ENCODE assay signal across 9 cellular contexts in the genomic region with DNA sequence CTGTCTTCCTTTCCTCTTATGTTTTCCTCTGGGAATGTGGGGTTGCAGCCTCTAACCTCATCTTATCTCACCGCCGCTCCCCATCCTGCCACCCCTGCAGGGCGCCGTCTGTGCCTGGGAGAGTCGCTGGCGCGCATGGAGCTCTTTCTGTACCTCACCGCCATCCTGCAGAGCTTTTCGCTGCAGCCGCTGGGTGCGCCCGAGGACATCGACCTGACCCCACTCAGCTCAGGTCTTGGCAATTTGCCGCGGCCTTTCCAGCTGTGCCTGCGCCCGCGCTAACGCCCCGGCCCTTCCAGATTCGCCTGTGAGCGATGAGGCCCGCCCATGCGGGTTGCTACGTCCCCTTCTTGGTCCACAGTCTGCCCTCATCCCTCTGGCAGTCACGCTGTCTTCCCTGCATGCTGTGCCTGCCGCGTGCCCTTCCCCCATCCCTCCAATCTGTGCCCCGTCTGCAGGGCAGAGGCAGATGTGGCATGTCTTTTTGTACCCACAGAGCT. TPM values are rescaled to one million over a fixed set of nuclear protein-coding genes. Genes with fewer than 3 reads are reported as not detected.
DNase-seq lines count a peak whose midpoint lies in the region; ATAC-seq and TF ChIP-seq lines count a peak whose summit lies in the region.
"Not testable (repeated sequence)": the region's sequence is repeated elsewhere in the genome, so short reads cannot be mapped to it uniquely, and the experiment has no call there.
"Had no signal": no experiment of that assay in that cellular context is flagged by ENCODE, and none has a peak within 500 bp of the region (broad histone marks: within the 10 kb centered on the region; RNA-seq: fewer than 3 reads in every experiment).

No MANE protein-coding gene starts in this region.

- H3K4me3 ChIP-seq in epithelial cell of esophagus (ENCODE audit: low read length); lung; upper lobe of right lung: not testable (repeated sequence)

- intact Hi-C loops in activated T-helper 2 cell treated with anti-CD3 and anti-CD28 coated beads, Interferon-gamma antibody, Interleukin-2, Interleukin-4, amounts not matched to agents 10 μg/mL and 5 μg/mL and 100 μg/mL, durations not matched to agents 14 hours and 24 hours and 36 hours (cut with micrococcal nuclease): loop anchor here (2.0 kb wide), 1 partner anchor 17 kb away; no protein-coding TSS in a partner anchor
- intact Hi-C loops in upper lobe of right lung (cut with DNase I): not testable (repeated sequence)

- not testable (repeated sequence) for H3K27ac Mint-ChIP-seq in activated T-helper 2 cell treated with anti-CD3 and anti-CD28 coated beads, Interferon-gamma antibody, Interleukin-2, Interleukin-4, amounts not matched to agents 10 μg/mL and 5 μg/mL and 100 μg/mL, durations not matched to agents 14 hours and 24 hours and 36 hours

- ATAC-seq in lung (ENCODE audit: insufficient read depth, low FRiP score) (peak; percentile 53), upper lobe of right lung (peak; percentile 94)

- peak; percentile 50 for TF ChIP-seq CTCF in GM12873 (IDR thresholded peaks at IDR 0.05; ENCODE audit: insufficient read depth, low read depth, low read length, missing control alignments)
- not testable (repeated sequence) for TF ChIP-seq CTCF in epithelial cell of esophagus (IDR thresholded peaks at IDR 0.05; ENCODE audit: insufficient read depth, low read depth, low read length, missing control alignments); lung (IDR thresholded peaks at IDR 0.05; ENCODE audit: control extremely low read depth, extremely low read depth)
- TF ChIP-seq CTCF in upper lobe of right lung (IDR thresholded peaks at IDR 0.05): peak; percentile 43

- not testable (repeated sequence) for H3K4me1 ChIP-seq in lung (ENCODE audit: control insufficient read depth in 2 of 2, insufficient read depth in 2 of 2, low read length in 2 of 2); upper lobe of right lung

- H3K9me3 Mint-ChIP-seq in activated T-helper 2 cell treated with anti-CD3 and anti-CD28 coated beads, Interferon-gamma antibody, Interleukin-2, Interleukin-4, amounts not matched to agents 10 μg/mL and 5 μg/mL and 100 μg/mL, durations not matched to agents 14 hours and 24 hours and 36 hours: not testable (repeated sequence)

- DNase-seq in NCI-H146 (lab: John Stamatoyannopoulos, UW) (peak; percentile 33), T-helper 2 cell (peak; percentile 50 to 88 (median 64)), epithelial cell of esophagus (ENCODE audit: low read depth) (peak; percentile 19), lung (ENCODE audit: low spot score) (peak; percentile 75), upper lobe of right lung (peak; percentile 93)
- DNase-seq in activated T-helper 2 cell treated with anti-CD3 and anti-CD28 coated beads, Interferon-gamma antibody, Interleukin-2, Interleukin-4, amounts not matched to agents 10 μg/mL and 5 μg/mL and 100 μg/mL, durations not matched to agents 14 hours and 24 hours and 36 hours (ENCODE audit: low spot score): peak; percentile 40
- DNase-seq in stimulated activated CD4-positive, alpha-beta T cell treated with anti-CD3 and anti-CD28 coated beads, Interleukin-12 subunit alpha, Interleukin-12 subunit beta, amount 100 ng/mL, for 48 hours (ENCODE audit: low read depth in 2 of 3, low spot score in 1 of 3): peak; percentile 32 to 89 (median 63)

- not testable (repeated sequence) for H3K36me3 ChIP-seq in lung (ENCODE audit: control insufficient read depth in 2 of 2, insufficient read depth in 2 of 2, low read length in 2 of 2); upper lobe of right lung

- H3K27ac ChIP-seq in lung (ENCODE audit: low read depth in 1 of 2, low read length in 1 of 2); upper lobe of right lung: not testable (repeated sequence)

- H3K4me3 Mint-ChIP-seq in activated T-helper 2 cell treated with anti-CD3 and anti-CD28 coated beads, Interferon-gamma antibody, Interleukin-2, Interleukin-4, amounts not matched to agents 10 μg/mL and 5 μg/mL and 100 μg/mL, durations not matched to agents 14 hours and 24 hours and 36 hours (ENCODE audit: low read depth): not testable (repeated sequence)

- H3K27me3 ChIP-seq in lung (ENCODE audit: control insufficient read depth, insufficient read depth); upper lobe of right lung: not testable (repeated sequence)

- peaks cover 29% of the 10 kb centered on the region for H3K27me3 Mint-ChIP-seq in activated T-helper 2 cell treated with anti-CD3 and anti-CD28 coated beads, Interferon-gamma antibody, Interleukin-2, Interleukin-4, amounts not matched to agents 10 μg/mL and 5 μg/mL and 100 μg/mL, durations not matched to agents 14 hours and 24 hours and 36 hours (ENCODE audit: low read depth)

- H3K36me3 Mint-ChIP-seq in activated T-helper 2 cell treated with anti-CD3 and anti-CD28 coated beads, Interferon-gamma antibody, Interleukin-2, Interleukin-4, amounts not matched to agents 10 μg/mL and 5 μg/mL and 100 μg/mL, durations not matched to agents 14 hours and 24 hours and 36 hours (ENCODE audit: low read depth): not testable (repeated sequence)

- not testable (repeated sequence) for H3K9me3 ChIP-seq in lung (ENCODE audit: control insufficient read depth in 2 of 2, insufficient read depth in 1 of 2, low read length in 1 of 2); upper lobe of right lung

- H3K4me1 Mint-ChIP-seq in activated T-helper 2 cell treated with anti-CD3 and anti-CD28 coated beads, Interferon-gamma antibody, Interleukin-2, Interleukin-4, amounts not matched to agents 10 μg/mL and 5 μg/mL and 100 μg/mL, durations not matched to agents 14 hours and 24 hours and 36 hours (ENCODE audit: low read depth): not testable (repeated sequence)

- WGBS in lung, 2 donors: 0 to 3% methylated on average over 15 to 27 of the region's 29 CpGs

RNA-seq across cellular contexts. Expression of a gene that starts 13.6 kb away (rescaled TPM):
- not detected in 2 replicates for total RNA-seq in activated T-helper 2 cell treated with anti-CD3 and anti-CD28 coated beads, Interferon-gamma antibody, Interleukin-2, Interleukin-4, amounts not matched to agents 10 μg/mL and 5 μg/mL and 100 μg/mL, durations not matched to agents 14 hours and 24 hours and 36 hours
- 10 to 100 TPM in 1 of 2 donors, under 1 TPM in 1; 0.85 to 16.4 TPM for total RNA-seq in lung
- polyA plus RNA-seq in lung: 1 to 10 TPM; 2.9 to 10.0 TPM
- not detected for total RNA-seq in upper lobe of right lung
- total RNA-seq: frontal cortex had no signal

RNA-seq across cellular contexts. Expression of a gene that starts 39.6 kb away (rescaled TPM):
- total RNA-seq in activated T-helper 2 cell treated with anti-CD3 and anti-CD28 coated beads, Interferon-gamma antibody, Interleukin-2, Interleukin-4, amounts not matched to agents 10 μg/mL and 5 μg/mL and 100 μg/mL, durations not matched to agents 14 hours and 24 hours and 36 hours: not detected in 2 replicates
- total RNA-seq in lung (1 to 10 TPM in 1 of 2 donors, under 1 TPM in 1; 0.23 to 1.3 TPM), upper lobe of right lung (not detected)
- polyA plus RNA-seq in lung: under 1 TPM; 0.18 to 0.33 TPM
- total RNA-seq: frontal cortex had no signal

Comparison
In these comparisons a context has a peak if more than half of its experiments do, and no peak if none do; other contexts are left out.
1. DNase-seq: peak in every context shown above with its lines; median percentile 93 in upper lobe of right lung; 75 in lung; 64 in T-helper 2 cell; 63 in stimulated activated CD4-positive, alpha-beta T cell treated with anti-CD3 and anti-CD28 coated beads, Interleukin-12 subunit alpha, Interleukin-12 subunit beta, amount 100 ng/mL, for 48 hours; 40 in activated T-helper 2 cell treated with anti-CD3 and anti-CD28 coated beads, Interferon-gamma antibody, Interleukin-2, Interleukin-4, amounts not matched to agents 10 μg/mL and 5 μg/mL and 100 μg/mL, durations not matched to agents 14 hours and 24 hours and 36 hours; 33 in NCI-H146; 19 in epithelial cell of esophagus.